1 cellular context compared by ENCODE assay signal in genomic region chrX:7062276-7062675, GRCh38.
TF ChIP-seq lines count a peak whose summit lies in the region.

No MANE protein-coding gene starts in this region.

TF ChIP-seq in SK-N-SH, 30 proteins besides CTCF, POLR2A, EP300 and RAD21 (continued from another document):
- TF ChIP-seq REST (IDR thresholded peaks at IDR 0.05; ENCODE audit: low read depth, low read length) (no peak), RFX5 (IDR thresholded peaks at IDR 0.05; ENCODE audit: low read length) (no peak), PBX3 (IDR thresholded peaks at IDR 0.05) (no peak), FOSL2 (IDR thresholded peaks at IDR 0.05; ENCODE audit: borderline replicate concordance, low read depth) (no peak), EZH2phosphoT487 (IDR thresholded peaks at IDR 0.05; ENCODE audit: borderline replicate concordance, low read depth) (no peak), GATA2 (CRISPR knock-in tag; IDR thresholded peaks at IDR 0.05) (no peak), JUND (IDR thresholded peaks at IDR 0.05) (no peak), GABPA (IDR thresholded peaks at IDR 0.05; ENCODE audit: low read depth) (no peak), YY1 (IDR thresholded peaks at IDR 0.05; ENCODE audit: low read depth) (no peak)
